Comparison of ENCODE assay signal across 22 cellular contexts in the genomic region with DNA sequence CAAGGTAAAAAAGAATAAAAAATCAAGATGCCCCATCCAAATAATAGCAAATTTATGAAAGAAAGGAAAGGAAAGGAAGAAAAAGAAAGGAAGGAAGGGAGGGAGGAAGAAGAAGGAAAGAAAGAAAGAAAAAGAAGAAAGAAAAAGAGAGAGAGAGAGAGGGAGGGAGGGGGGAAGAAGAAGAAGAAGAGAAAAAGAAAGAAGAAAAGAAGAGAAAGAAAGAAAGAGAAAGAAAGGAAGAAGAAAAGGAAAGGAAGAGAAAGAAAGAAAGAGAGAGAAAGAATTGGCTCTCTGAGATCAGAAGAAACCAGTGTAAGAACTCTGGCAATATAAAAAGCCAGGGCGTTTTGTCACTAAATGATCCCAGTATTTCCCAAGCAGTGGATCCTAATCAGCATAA.
DNase-seq lines count a peak whose midpoint lies in the region; ATAC-seq, FAIRE-seq and TF ChIP-seq lines count a peak whose summit lies in the region.
"Had no signal": no experiment of that assay in that cellular context is flagged by ENCODE, and none has a peak within 500 bp of the region (broad histone marks: within the 10 kb centered on the region; RNA-seq: fewer than 3 reads in every experiment).

No MANE protein-coding gene starts in this region.

- peak; percentile 5 for TF ChIP-seq CTCF in 22Rv1 (IDR thresholded peaks at IDR 0.05)
- no peak for TF ChIP-seq CTCF in HEK293 (tag by site-specific recombination; IDR thresholded peaks at IDR 0.05)
- no peak for TF ChIP-seq CTCF in K562 (IDR thresholded peaks at IDR 0.05 in 2 of 3, conservative IDR thresholded peaks at IDR 0.05 in 1 of 3; ENCODE audit: insufficient read depth in 2 of 3, low read depth in 1 of 3, low read length in 3 of 3)
- no peak for TF ChIP-seq CTCF in parathyroid adenoma (IDR thresholded peaks at IDR 0.05)

- WGBS in K562 (ENCODE audit: insufficient coverage, low coverage, missing lambda C conversion rate) = 0% methylated on average over 1 of the region's 1 CpG

- TF ChIP-seq RAD21 in K562 (CRISPR knock-in tag; conservative IDR thresholded peaks at IDR 0.05 in 1 of 2, IDR thresholded peaks at IDR 0.05 in 1 of 2) = no peak

- no peak overlapping the region for H2AFZ ChIP-seq in K562 (ENCODE audit: low read depth, low read length)
- peak overlapping the region; percentile 24 for H2AFZ ChIP-seq in parathyroid adenoma
- H2AFZ ChIP-seq: GM23248 had no signal

- no peak for TF ChIP-seq EP300 in K562 (IDR thresholded peaks at IDR 0.05; ENCODE audit: low read length)

- H3K79me2 ChIP-seq in K562 (ENCODE audit: control insufficient read depth, insufficient read depth, low read length) (no peaks in the 10 kb centered on the region), parathyroid adenoma (no peaks in the 10 kb centered on the region)

- H3K36me3 ChIP-seq in HEK293 (ENCODE audit: control insufficient read depth in 2 of 2, insufficient read depth in 1 of 2, low read length in 2 of 2) (no peaks in the 10 kb centered on the region), K562 (ENCODE audit: control insufficient read depth, insufficient read depth, low read length) (no peaks in the 10 kb centered on the region), parathyroid adenoma (ENCODE audit: control insufficient read depth, insufficient read depth, low read length) (no peaks in the 10 kb centered on the region)

- FAIRE-seq in K562 (lab: Jason Lieb, UNC) = no peak
- FAIRE-seq: A549, G401.6, GM12892, GM19239 had no signal

- H3K9me3 ChIP-seq in HEK293 (ENCODE audit: control insufficient read depth, insufficient read depth, low read depth, low read length) (no peaks in the 10 kb centered on the region), K562 (replicated peaks; ENCODE audit: control insufficient read depth, insufficient read depth, low read depth, low read length) (no peaks in the 10 kb centered on the region), parathyroid adenoma (ENCODE audit: control insufficient read depth, low read length) (no peaks in the 10 kb centered on the region)
- H3K9me3 ChIP-seq: A549, Caco-2 had no signal

- DNase-seq in K562 (ENCODE audit: extremely low read depth in 1 of 4, low spot score in 3 of 4) = no peak
- DNase-seq in NCI-H1417 treated with DMSO at 0.1 percent for 48 hours (lab: John Stamatoyannopoulos, UW) = no peak
- no peak for DNase-seq in NCI-H510A (lab: John Stamatoyannopoulos, UW)
- no peak for DNase-seq in SIG-M5 (lab: John Stamatoyannopoulos, UW)
- DNase-seq: 8988T; AML-193; C1 segment of cervical spinal cord; CD4-positive, CD25-positive, alpha-beta regulatory T cell; CD8-positive, alpha-beta T cell; DMS153; DND-41; GM23248; HFFc6 had no signal

- H3K9me1 ChIP-seq in K562 (ENCODE audit: control insufficient read depth, insufficient read depth, low read length) = no peaks in the 10 kb centered on the region

- no TSS peak for BruUV-seq in K562 (replicated peaks; lab: Mats Ljungman, UMichigan)

- CTCF ChIA-PET in HEK293 (lab: Yijun Ruan, JAX) (no interaction called here), K562 (lab: Yijun Ruan, JAX; ENCODE audit: low intra/inter-chr PET ratio) (no interaction called here)

- no peaks in the 10 kb centered on the region for H3K27me3 ChIP-seq in K562 (ENCODE audit: control insufficient read depth in 2 of 2, insufficient read depth in 2 of 2, low read length in 2 of 2)
- no peaks in the 10 kb centered on the region for H3K27me3 ChIP-seq in parathyroid adenoma (ENCODE audit: control insufficient read depth, insufficient read depth, low read length)

- no peak for TF ChIP-seq POLR2A in K562 (conservative IDR thresholded peaks at IDR 0.05)

- ATAC-seq in K562 = no peak
- ATAC-seq: A549; CD8-positive, alpha-beta T cell; HCT116 had no signal

- H3K4me3 ChIP-seq in HEK293 (ENCODE audit: low read depth, low read length) (no peak overlapping the region), K562 (no peak overlapping the region), parathyroid adenoma (ENCODE audit: low read depth, low read length) (no peak overlapping the region)
- H3K4me3 ChIP-seq: A549, GM23248 had no signal

- no peaks in the 10 kb centered on the region for H3K4me1 ChIP-seq in HEK293 (ENCODE audit: control insufficient read depth, insufficient read depth, low read length)
- no peaks in the 10 kb centered on the region for H3K4me1 ChIP-seq in K562 (replicated peaks in 1 of 2; ENCODE audit: control insufficient read depth in 2 of 2, insufficient read depth in 2 of 2, low read length in 2 of 2)
- peaks cover 17% of the 10 kb centered on the region for H3K4me1 ChIP-seq in parathyroid adenoma
- H3K4me1 ChIP-seq: A549, Caco-2 had no signal

- no peaks in the 10 kb centered on the region for H4K20me1 ChIP-seq in K562 (replicated peaks; ENCODE audit: control insufficient read depth, insufficient read depth, low read length)

- no peak overlapping the region for H3K27ac ChIP-seq in 22Rv1
- H3K27ac ChIP-seq in HEK293 (ENCODE audit: extremely low read depth, low read depth, low read length) = no peak overlapping the region
- H3K27ac ChIP-seq in K562 (ENCODE audit: extremely low read depth, low read depth, low read length) = no peak overlapping the region
- H3K27ac ChIP-seq in parathyroid adenoma = no peak overlapping the region
- H3K27ac ChIP-seq: A549, GM23248 had no signal

- intact Hi-C loops in K562 (cut with micrococcal nuclease) = no loop called here

- in situ Hi-C loops in K562 (cut with MboI) = no loop called here

- H3K4me2 ChIP-seq in K562 (ENCODE audit: insufficient read depth, low read length) (no peak overlapping the region), parathyroid adenoma (ENCODE audit: low read length) (no peak overlapping the region)
- H3K4me2 ChIP-seq: A549 had no signal

- no peak overlapping the region for H3K9ac ChIP-seq in K562 (ENCODE audit: insufficient read depth in 1 of 2, low read depth in 2 of 2, low read length in 2 of 2)
- no peak overlapping the region for H3K9ac ChIP-seq in parathyroid adenoma
- H3K9ac ChIP-seq: GM23248 had no signal

- POLR2A ChIA-PET in HEK293 (lab: Yijun Ruan, JAX) (no interaction called here), K562 (lab: Yijun Ruan, JAX) (no interaction called here)

TF ChIP-seq in HEK293, 187 proteins besides CTCF, POLR2A, EP300 and RAD21:
- no peak for TF ChIP-seq ZNF112 (tag by site-specific recombination; IDR thresholded peaks at IDR 0.05)
- TF ChIP-seq ZNF366 (tag by site-specific recombination; conservative IDR thresholded peaks at IDR 0.05) = peak; percentile 57; the same call in 1 of the 2 replicates
- peak; percentile 68 for TF ChIP-seq PRDM1 (tag by site-specific recombination; IDR thresholded peaks at IDR 0.05)
TF ChIP-seq in HEK293: peak in this region for 2.

TF ChIP-seq in K562, 482 proteins besides CTCF, POLR2A, EP300 and RAD21:
- TF ChIP-seq HDAC6 (IDR thresholded peaks at IDR 0.05; ENCODE audit: low read depth, low read length) = no peak
- no peak for TF ChIP-seq SP1 (CRISPR knock-in tag; IDR thresholded peaks at IDR 0.05)
- TF ChIP-seq MIER1 (IDR thresholded peaks at IDR 0.05; ENCODE audit: low read depth) = no peak
- TF ChIP-seq, protein P1, sequence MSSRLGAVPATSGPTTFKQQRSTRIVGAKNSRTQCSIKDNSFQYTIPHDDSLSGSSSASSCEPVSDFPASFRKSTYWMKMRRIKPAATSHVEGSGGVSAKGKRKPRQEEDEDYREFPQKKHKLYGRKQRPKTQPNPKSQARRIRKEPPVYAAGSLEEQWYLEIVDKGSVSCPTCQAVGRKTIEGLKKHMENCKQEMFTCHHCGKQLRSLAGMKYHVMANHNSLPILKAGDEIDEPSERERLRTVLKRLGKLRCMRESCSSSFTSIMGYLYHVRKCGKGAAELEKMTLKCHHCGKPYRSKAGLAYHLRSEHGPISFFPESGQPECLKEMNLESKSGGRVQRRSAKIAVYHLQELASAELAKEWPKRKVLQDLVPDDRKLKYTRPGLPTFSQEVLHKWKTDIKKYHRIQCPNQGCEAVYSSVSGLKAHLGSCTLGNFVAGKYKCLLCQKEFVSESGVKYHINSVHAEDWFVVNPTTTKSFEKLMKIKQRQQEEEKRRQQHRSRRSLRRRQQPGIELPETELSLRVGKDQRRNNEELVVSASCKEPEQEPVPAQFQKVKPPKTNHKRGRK (tag; IDR thresholded peaks at IDR 0.05) = peak; percentile 40; the same call in 1 of the 2 replicates
TF ChIP-seq in K562: peak in this region for 1.
